ENCODE assay signal across 9 cellular contexts in genomic region chr1:167937709-167938010, GRCh38. TPM values are rescaled to one million over a fixed set of nuclear protein-coding genes. Genes with fewer than 3 reads are reported as not detected.
DNase-seq lines count a peak whose midpoint lies in the region; ATAC-seq and TF ChIP-seq lines count a peak whose summit lies in the region.
"Had no signal": no experiment of that assay in that cellular context is flagged by ENCODE, and none has a peak within 500 bp of the region (broad histone marks: within the 10 kb centered on the region; RNA-seq: fewer than 3 reads in every experiment).

No MANE protein-coding gene starts in this region.

- H3K9me3 ChIP-seq in left ventricle myocardium inferior (replicated peaks) (no peaks in the 10 kb centered on the region), mesenchymal stem cell (ENCODE audit: control insufficient read depth, low read length) (no peaks in the 10 kb centered on the region), uterus (no peaks in the 10 kb centered on the region)

- H3K9me3 Mint-ChIP-seq in MCF 10A (ENCODE audit: unreplicated experiment) = no peaks in the 10 kb centered on the region

- no peak overlapping the region for H3K4ac ChIP-seq in mesenchymal stem cell (ENCODE audit: low read depth in 1 of 2, low read length in 2 of 2)

- no peak overlapping the region for H3K18ac ChIP-seq in mesenchymal stem cell (ENCODE audit: low read depth in 1 of 2, low read length in 2 of 2)

- peak overlapping the region; percentile 81 for H3K4me3 Mint-ChIP-seq in MCF 10A (ENCODE audit: unreplicated experiment)

- no peak overlapping the region for H2BK12ac ChIP-seq in mesenchymal stem cell (ENCODE audit: low read length in 2 of 2)

- H3K4me2 ChIP-seq in mesenchymal stem cell (ENCODE audit: low read length, poor library complexity, severe bottlenecking) = no peak overlapping the region

- no peak overlapping the region for H4K91ac ChIP-seq in mesenchymal stem cell (ENCODE audit: low read length)

- H2AFZ ChIP-seq in mesenchymal stem cell (ENCODE audit: low read depth, low read length) = no peak overlapping the region

- H4K8ac ChIP-seq in mesenchymal stem cell (ENCODE audit: low read length) = no peak overlapping the region

- peak overlapping the region; percentile 85 for H3K27ac Mint-ChIP-seq in MCF 10A (ENCODE audit: low read depth, unreplicated experiment)

- ATAC-seq in HG03135 (IDR thresholded peaks at IDR 0.05; ENCODE audit: unreplicated experiment) = no peak

- no CpG with 5 or more reads among the region's 5 CpGs for whole genome bisulfite sequencing in mesenchymal stem cell

- no peaks in the 10 kb centered on the region for H3K79me1 ChIP-seq in mesenchymal stem cell (replicated peaks; ENCODE audit: low read length, poor library complexity, severe bottlenecking)

- H3K27me3 ChIP-seq in left ventricle myocardium inferior (ENCODE audit: low read depth) (no peaks in the 10 kb centered on the region), mesenchymal stem cell (ENCODE audit: control insufficient read depth in 1 of 2, insufficient read depth in 1 of 2, low read length in 2 of 2) (no peaks in the 10 kb centered on the region), uterus (no peaks in the 10 kb centered on the region)

- H2BK15ac ChIP-seq in mesenchymal stem cell (ENCODE audit: low read depth, poor library complexity, severe bottlenecking) = no peak overlapping the region

- H2BK5ac ChIP-seq in mesenchymal stem cell (ENCODE audit: low read depth, low read length, poor library complexity, severe bottlenecking) = peak overlapping the region; percentile 15

- TF ChIP-seq CTCF in left ventricle myocardium inferior (IDR thresholded peaks at IDR 0.05; ENCODE audit: borderline replicate concordance) = no peak
- no peak for TF ChIP-seq CTCF in MCF 10A (IDR thresholded peaks at IDR 0.05; ENCODE audit: unreplicated experiment)
- TF ChIP-seq CTCF in uterus (IDR thresholded peaks at IDR 0.05) = no peak

- H3K36me3 Mint-ChIP-seq in MCF 10A (ENCODE audit: insufficient read depth, unreplicated experiment) = peaks cover 16% of the 10 kb centered on the region

- peaks cover 18% of the 10 kb centered on the region for H3K4me1 Mint-ChIP-seq in MCF 10A (ENCODE audit: insufficient read depth, unreplicated experiment)

- H3K27ac ChIP-seq in left ventricle myocardium inferior (replicated peaks) = peak overlapping the region; percentile 97
- H3K27ac ChIP-seq in mesenchymal stem cell (ENCODE audit: low read length, poor library complexity, severe bottlenecking) = peak overlapping the region; percentile 93
- peak overlapping the region; percentile 97 to 98 for H3K27ac ChIP-seq in uterus

- CTCF ChIA-PET in MCF 10A (lab: Yijun Ruan, JAX) = interaction anchor here (0.7 to 1.4 kb wide), 4 partner anchors 174 to 330 kb away, joined by 3 to 4 read pairs (median 4); no protein-coding TSS in a partner anchor

- TF ChIP-seq POLR2A in uterus (IDR thresholded peaks at IDR 0.05) = no peak

- H3K4me3 ChIP-seq in left ventricle myocardium inferior = peak overlapping the region; percentile 94
- H3K4me3 ChIP-seq in mesenchymal stem cell (ENCODE audit: insufficient read depth in 1 of 2, low read depth in 1 of 2, low read length in 2 of 2) = peak overlapping the region; percentile 79 to 87
- peak overlapping the region; percentile 80 to 94 for H3K4me3 ChIP-seq in uterus

- H3K27me3 Mint-ChIP-seq in MCF 10A (ENCODE audit: insufficient read depth, unreplicated experiment) = no peaks in the 10 kb centered on the region

- peaks cover 5% of the 10 kb centered on the region for H3K36me3 ChIP-seq in left ventricle myocardium inferior
- peaks cover 2 to 3% of the 10 kb centered on the region in 2 experiments for H3K36me3 ChIP-seq in mesenchymal stem cell (ENCODE audit: control insufficient read depth in 1 of 2, insufficient read depth in 2 of 2, low read depth in 1 of 2, low read length in 2 of 2)
- no peaks in the 10 kb centered on the region for H3K36me3 ChIP-seq in uterus

- intact Hi-C loops in left ventricle myocardium inferior (cut with micrococcal nuclease) (no loop called here), cardiac septum (cut with DNase I) (loop anchor here (2.0 to 10.0 kb wide), 7 partner anchors 115 to 1427 kb away; partner anchors contain the start of genes BLZF1, MPZL1, NME7 and POU2F1), MCF 10A (cut with micrococcal nuclease) (loop anchor here (2.0 kb wide), 3 partner anchors 141 to 337 kb away; no protein-coding TSS in a partner anchor), uterus (cut with DNase I; ENCODE audit: low total_unique reads) (no loop called here)

- no peak overlapping the region for H2AK5ac ChIP-seq in mesenchymal stem cell (ENCODE audit: low read length, severe bottlenecking)

- H3K4me1 ChIP-seq in left ventricle myocardium inferior (peaks cover 83% of the 10 kb centered on the region), mesenchymal stem cell (ENCODE audit: control insufficient read depth, insufficient read depth, low read depth, low read length) (no peaks in the 10 kb centered on the region), uterus (peaks cover 0 to 6% of the 10 kb centered on the region in 2 donors)

- POLR2A ChIA-PET in MCF 10A (lab: Yijun Ruan, JAX) = interaction anchor here (0.6 to 10.7 kb wide), 32 partner anchors 8 to 1430 kb away, joined by 3 to 175 read pairs (median 4); partner anchors contain the start of genes ADCY10, BLZF1, CREG1 and MPZL1

- DNase-seq in left ventricle myocardium inferior (no peak), cardiac septum (ENCODE audit: low spot score) (no peak), MCF 10A (ENCODE audit: unreplicated experiment) (no peak), mesenchymal stem cell (no peak), uterus (no peak), DMS 273 treated with DMSO at 0.1 percent for 48 hours (lab: John Stamatoyannopoulos, UW) (no peak), anterior cingulate cortex (lab: John Stamatoyannopoulos, UW) (no peak)
- DNase-seq: NCI-H2081 treated with DMSO at 0.1 percent for 48 hours had no signal

- no peak overlapping the region for H3K14ac ChIP-seq in mesenchymal stem cell (ENCODE audit: low read length in 2 of 2)

- peak overlapping the region; percentile 96 for H3K9ac ChIP-seq in mesenchymal stem cell (ENCODE audit: low read length)

- no peak overlapping the region for H2BK120ac ChIP-seq in mesenchymal stem cell (ENCODE audit: low read depth, low read length)

- no peak overlapping the region for H3K23ac ChIP-seq in mesenchymal stem cell (ENCODE audit: low read length in 2 of 2)

- no TSS peak for BruUV-seq in MCF 10A (replicated peaks; lab: Mats Ljungman, UMichigan)

RNA-seq across cellular contexts. Expression of gene MPC2, which starts 0.8 kb away (rescaled TPM):
- total RNA-seq in left ventricle myocardium inferior (267 TPM), cardiac septum (211 TPM), MCF 10A (2022) (105 and 108 TPM in 2 replicates), uterus (100 to 1,000 TPM in 1 of 4 donors, 10 to 100 TPM in 3; 21.5 to 127 (median 38.5) TPM)
- 44.5 TPM for polyA plus RNA-seq in mesenchymal stem cell (2013, experiment 1 of 2)
- 47.9 TPM for polyA plus RNA-seq in mesenchymal stem cell (2013, experiment 2 of 2)

RNA-seq across cellular contexts. Expression of gene DCAF6, which starts 1.2 kb away (rescaled TPM):
- total RNA-seq in left ventricle myocardium inferior = 196 TPM
- 167 TPM for total RNA-seq in cardiac septum
- 57.2 and 60.8 TPM in 2 replicates for total RNA-seq in MCF 10A (2022)
- 49.1 TPM for polyA plus RNA-seq in mesenchymal stem cell (2013, experiment 1 of 2)
- polyA plus RNA-seq in mesenchymal stem cell (2013, experiment 2 of 2) = 50.1 TPM
- 10 to 100 TPM; 19.1 to 77.7 (median 44.9) TPM for total RNA-seq in uterus

RNA-seq across cellular contexts. Expression of gene ADCY10, which starts 23.7 kb away (rescaled TPM):
- 0.22 TPM for total RNA-seq in left ventricle myocardium inferior
- total RNA-seq in cardiac septum = 0.97 TPM
- total RNA-seq in MCF 10A (2022) = 0.12 and 0.35 TPM in 2 replicates
- not detected for polyA plus RNA-seq in mesenchymal stem cell (2013, experiment 1 of 2)
- polyA plus RNA-seq in mesenchymal stem cell (2013, experiment 2 of 2) = not detected
- 1 to 10 TPM in 1 of 4 donors, under 1 TPM in 3; 0.26 to 1.2 (median 0.52) TPM for total RNA-seq in uterus

Comparison
In these comparisons a context has a peak if more than half of its experiments do, and no peak if none do; other contexts are left out.
1. intact Hi-C loops: an anchor here in cardiac septum (2.0 to 10.0 kb wide) and MCF 10A (2.0 kb wide); none called in left ventricle myocardium inferior and uterus.